ENCODE assay signal across 8 cellular contexts in genomic region chr2:166539340-166540162, GRCh38. TPM values are rescaled to one million over a fixed set of nuclear protein-coding genes. Genes with fewer than 3 reads are reported as not detected.
DNase-seq lines count a peak whose midpoint lies in the region; ATAC-seq and TF ChIP-seq lines count a peak whose summit lies in the region.

No MANE protein-coding gene starts in this region.

- peak; percentile 94 for ATAC-seq in GM21390 (IDR thresholded peaks at IDR 0.05; ENCODE audit: unreplicated experiment)
- ATAC-seq in HG03521 (IDR thresholded peaks at IDR 0.05; ENCODE audit: unreplicated experiment) = peak; percentile 98
- peak; percentile 65 for ATAC-seq in stimulated activated memory B cell treated with anti-CD40 and anti-IgM and Interleukin-4, amounts not matched to agents 10 μg/mL and 1 μg/mL and 100 μg/mL, for 72 hours

- H3K4me3 Mint-ChIP-seq in activated naive CD4-positive, alpha-beta T cell treated with anti-CD3 and anti-CD28 coated beads for 36 hours = no peak overlapping the region
- no peak overlapping the region for H3K4me3 Mint-ChIP-seq in stimulated activated memory B cell treated with anti-CD40 and anti-IgM and Interleukin-4, amounts not matched to agents 10 μg/mL and 1 μg/mL and 100 μg/mL, for 72 hours

- H3K36me3 Mint-ChIP-seq in activated naive CD4-positive, alpha-beta T cell treated with anti-CD3 and anti-CD28 coated beads for 36 hours (ENCODE audit: low read depth) = no peaks in the 10 kb centered on the region
- H3K36me3 Mint-ChIP-seq in stimulated activated memory B cell treated with anti-CD40 and anti-IgM and Interleukin-4, amounts not matched to agents 10 μg/mL and 1 μg/mL and 100 μg/mL, for 72 hours = no peaks in the 10 kb centered on the region

- intact Hi-C loops in activated naive CD4-positive, alpha-beta T cell treated with anti-CD3 and anti-CD28 coated beads for 36 hours (cut with micrococcal nuclease) = loop anchor here (1.0 to 5.0 kb wide), 3 partner anchors 673 to 1580 kb away; partner anchors contain the start of gene B3GALT1

- no peaks in the 10 kb centered on the region for H3K4me1 Mint-ChIP-seq in activated naive CD4-positive, alpha-beta T cell treated with anti-CD3 and anti-CD28 coated beads for 36 hours (ENCODE audit: low read depth)
- peaks cover 6% of the 10 kb centered on the region for H3K4me1 Mint-ChIP-seq in stimulated activated memory B cell treated with anti-CD40 and anti-IgM and Interleukin-4, amounts not matched to agents 10 μg/mL and 1 μg/mL and 100 μg/mL, for 72 hours

- CTCF ChIA-PET in activated naive CD4-positive, alpha-beta T cell treated with anti-CD3 and anti-CD28 coated beads for 36 hours (lab: Charles Lee) = interaction anchor here (0.6 to 1.9 kb wide), 15 partner anchors 13 to 1964 kb away, joined by 3 to 7 read pairs (median 4); no protein-coding TSS in a partner anchor

- no peaks in the 10 kb centered on the region for H3K27me3 ChIP-seq in brain microvascular endothelial cell (replicated peaks)

- H3K27ac ChIP-seq in brain microvascular endothelial cell = no peak overlapping the region

- H3K27me3 Mint-ChIP-seq in activated naive CD4-positive, alpha-beta T cell treated with anti-CD3 and anti-CD28 coated beads for 36 hours (ENCODE audit: low read depth) = peaks cover 12% of the 10 kb centered on the region
- no peaks in the 10 kb centered on the region for H3K27me3 Mint-ChIP-seq in stimulated activated memory B cell treated with anti-CD40 and anti-IgM and Interleukin-4, amounts not matched to agents 10 μg/mL and 1 μg/mL and 100 μg/mL, for 72 hours

- in situ Hi-C loops in brain microvascular endothelial cell (cut with HindIII; ENCODE audit: low pct_ligation_motif_present, low sequenced_read_pairs) = no loop called here

- peak; percentile 21 for DNase-seq in activated naive CD4-positive, alpha-beta T cell treated with anti-CD3 and anti-CD28 coated beads for 36 hours
- DNase-seq in activated naive CD4-positive, alpha-beta T cell treated with Interleukin-2 at 50 U/mL for 16 hours = no peak
- DNase-seq in NCI-H748 treated with DMSO at 0.1 percent for 48 hours (lab: John Stamatoyannopoulos, UW) (peak; percentile 65), brain microvascular endothelial cell (peak; percentile 67), islet precursor cell (peak; percentile 52)

- peak; percentile 71 for TF ChIP-seq CTCF in brain microvascular endothelial cell (IDR thresholded peaks at IDR 0.05; ENCODE audit: low read depth, low read length, missing control alignments)

- no peak overlapping the region for H3K4me3 ChIP-seq in brain microvascular endothelial cell (ENCODE audit: low read depth, low read length)

- H3K27ac Mint-ChIP-seq in activated naive CD4-positive, alpha-beta T cell treated with anti-CD3 and anti-CD28 coated beads for 36 hours = no peak overlapping the region
- H3K27ac Mint-ChIP-seq in stimulated activated memory B cell treated with anti-CD40 and anti-IgM and Interleukin-4, amounts not matched to agents 10 μg/mL and 1 μg/mL and 100 μg/mL, for 72 hours = no peak overlapping the region

- no peaks in the 10 kb centered on the region for H3K36me3 ChIP-seq in brain microvascular endothelial cell (replicated peaks)

- no peaks in the 10 kb centered on the region for H3K9me3 Mint-ChIP-seq in activated naive CD4-positive, alpha-beta T cell treated with anti-CD3 and anti-CD28 coated beads for 36 hours
- H3K9me3 Mint-ChIP-seq in stimulated activated memory B cell treated with anti-CD40 and anti-IgM and Interleukin-4, amounts not matched to agents 10 μg/mL and 1 μg/mL and 100 μg/mL, for 72 hours = no peaks in the 10 kb centered on the region

RNA-seq across cellular contexts. Expression of gene SCN7A, which starts 45.5 kb away (rescaled TPM):
- total RNA-seq in activated naive CD4-positive, alpha-beta T cell treated with anti-CD3 and anti-CD28 coated beads for 36 hours = not detected
